Comparison of ENCODE assay signal across 8 cellular contexts in genomic region chr5:180860273-180860886, GRCh38.
DNase-seq lines count a peak whose midpoint lies in the region; ATAC-seq and FAIRE-seq lines count a peak whose summit lies in the region.

No MANE protein-coding gene starts in this region.

- ATAC-seq in GM21360 (IDR thresholded peaks at IDR 0.05; ENCODE audit: unreplicated experiment) (peak; percentile 30), HG03575 (IDR thresholded peaks at IDR 0.05; ENCODE audit: extremely low read depth, insufficient number of reproducible peaks, low FRiP score, unreplicated experiment) (peak; percentile 19)

- peak overlapping the region; percentile 73 for H3K27ac ChIP-seq in angular gyrus (ENCODE audit: low read depth, low read length)

- no peak for FAIRE-seq in RCC 7860 (lab: Jason Lieb, UNC)

- DNase-seq in ELF-1 (ENCODE audit: low read depth, low spot score) (peak; percentile 83), RCC 7860 (ENCODE audit: low spot score) (peak; percentile 53), iPS-NIHi11 (ENCODE audit: low spot score) (peak; percentile 63), cerebellar nuclear complex (lab: John Stamatoyannopoulos, UW) (no peak)
- DNase-seq in stimulated activated CD4-positive, alpha-beta T cell treated with anti-CD3 and anti-CD28 coated beads, Interleukin-1b, Interleukin-23, amount 100 ng/mL, for 1 hour (ENCODE audit: low read depth in 2 of 2), result peak; percentile 6 to 9

Comparison
In these comparisons a context has a peak if more than half of its experiments do, and no peak if none do; other contexts are left out.
1. DNase-seq: peak in ELF-1 (single experiment), RCC 7860 (single experiment), iPS-NIHi11 (single experiment) and stimulated activated CD4-positive, alpha-beta T cell treated with anti-CD3 and anti-CD28 coated beads, Interleukin-1b, Interleukin-23, amount 100 ng/mL, for 1 hour (2 of 2); none in cerebellar nuclear complex (0 of 2).